ENCODE assay signal across 30 cellular contexts in the genomic region with DNA sequence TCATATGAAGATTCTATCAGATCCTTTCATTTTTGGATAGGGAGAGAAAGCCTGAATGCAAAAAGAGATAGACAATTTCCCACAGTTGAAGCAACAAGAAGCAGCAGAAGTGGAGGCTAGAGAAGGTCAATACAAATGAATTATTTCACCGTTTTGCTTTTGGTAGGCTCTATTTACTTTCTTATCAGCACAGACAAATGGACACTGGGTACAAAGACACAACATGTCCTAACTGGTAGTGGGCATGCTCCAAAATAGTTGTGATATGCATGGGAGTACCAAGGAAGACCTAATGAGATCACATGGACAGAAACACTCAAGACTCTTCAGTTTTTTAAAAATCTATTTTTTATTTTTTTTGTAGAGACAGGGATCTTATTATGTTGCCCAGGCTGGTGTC.
"Had no signal": no experiment of that assay in that cellular context is flagged by ENCODE, and none has a peak within 500 bp of the region (broad histone marks: within the 10 kb centered on the region; RNA-seq: fewer than 3 reads in every experiment).

No MANE protein-coding gene starts in this region.

- H3K79me2 ChIP-seq: hepatocyte, parathyroid adenoma had no signal

- H3K27ac Mint-ChIP-seq: mesothelial cell of epicardium; nephron progenitor cell; neural progenitor cell; stimulated activated memory B cell treated with anti-CD40 and anti-IgM and Interleukin-4, amounts not matched to agents 10 μg/mL and 1 μg/mL and 100 μg/mL, for 72 hours had no signal

- H3K9me3 Mint-ChIP-seq: natural killer cell; stimulated activated memory B cell treated with anti-CD40 and anti-IgM and Interleukin-4, amounts not matched to agents 10 μg/mL and 1 μg/mL and 100 μg/mL, for 72 hours had no signal

- H3K9me3 ChIP-seq: heart right ventricle, lower lobe of right lung, neutrophil, psoas muscle, sigmoid colon, stomach, testis, thyroid gland, transverse colon, upper lobe of left lung had no signal

- H3K27me3 Mint-ChIP-seq: naive B cell; stimulated activated memory B cell treated with anti-CD40 and anti-IgM and Interleukin-4, amounts not matched to agents 10 μg/mL and 1 μg/mL and 100 μg/mL, for 72 hours had no signal

- H3K4me3 ChIP-seq: heart right ventricle, hepatocyte, lower lobe of right lung, neural progenitor cell, psoas muscle, sigmoid colon, stomach, testis, thyroid gland, transverse colon, upper lobe of left lung had no signal

- H3K4me1 Mint-ChIP-seq: mesothelial cell of epicardium; naive B cell; nephron progenitor cell; neural progenitor cell; stimulated activated memory B cell treated with anti-CD40 and anti-IgM and Interleukin-4, amounts not matched to agents 10 μg/mL and 1 μg/mL and 100 μg/mL, for 72 hours had no signal

- H3K4me2 ChIP-seq: hepatocyte, neural progenitor cell had no signal

- DNase-seq: heart right ventricle; islet precursor cell; left ventricle myocardium superior; lower lobe of right lung; mammary epithelial cell; mesendoderm; naive B cell; natural killer cell; nephron progenitor cell; occipital lobe; psoas muscle; right cardiac atrium; sigmoid colon; small intestine; stimulated activated CD4-positive, alpha-beta T cell treated with anti-CD3 and anti-CD28 coated beads, Interleukin-1b, Interleukin-23, amount 100 ng/mL, for 48 hours; stimulated activated CD4-positive, alpha-beta T cell treated with anti-CD3 and anti-CD28 coated beads, Interleukin-2, amount 100 ng/mL, for 48 hours; stimulated activated CD4-positive, alpha-beta T cell treated with anti-CD3 and anti-CD28 coated beads, Interleukin-4, amount 100 ng/mL, for 4 hours; stimulated activated CD8-positive, alpha-beta memory T cell treated with anti-CD3 and anti-CD28 coated beads, Interleukin-4, amount 100 ng/mL, for 48 hours; stimulated activated naive CD8-positive, alpha-beta T cell treated with anti-CD3 and anti-CD28 coated beads, Interleukin-15, Interleukin-2, amounts not matched to agents 100 U/mL and 50 U/mL, for 24 hours; stomach; testis; thyroid gland; transverse colon; upper lobe of left lung had no signal

- H3K27ac ChIP-seq: heart right ventricle, hepatocyte, lower lobe of right lung, neural progenitor cell, neutrophil, parathyroid adenoma, psoas muscle, sigmoid colon, stomach, testis, thyroid gland, transverse colon, upper lobe of left lung had no signal

- H3K9ac ChIP-seq: neural progenitor cell, parathyroid adenoma had no signal

- H3K4me3 Mint-ChIP-seq: mesothelial cell of epicardium; naive B cell; natural killer cell; nephron progenitor cell; neural progenitor cell; stimulated activated memory B cell treated with anti-CD40 and anti-IgM and Interleukin-4, amounts not matched to agents 10 μg/mL and 1 μg/mL and 100 μg/mL, for 72 hours had no signal

- H2AFZ ChIP-seq: hepatocyte, neural progenitor cell, parathyroid adenoma had no signal

- H3K4me1 ChIP-seq: heart right ventricle, lower lobe of right lung, neural progenitor cell, parathyroid adenoma, psoas muscle, sigmoid colon, stomach, testis, thyroid gland, transverse colon, upper lobe of left lung had no signal

- ATAC-seq: heart right ventricle; left ventricle myocardium superior; lower lobe of right lung; natural killer cell; psoas muscle; right cardiac atrium; stimulated activated memory B cell treated with anti-CD40 and anti-IgM and Interleukin-4, amounts not matched to agents 10 μg/mL and 1 μg/mL and 100 μg/mL, for 72 hours; stimulated activated naive CD8-positive, alpha-beta T cell treated with anti-CD3 and anti-CD28 coated beads, Interleukin-15, Interleukin-2, amounts not matched to agents 100 U/mL and 50 U/mL, for 24 hours had no signal

- FAIRE-seq: small intestine had no signal

- H3K27me3 ChIP-seq: heart right ventricle, hepatocyte, neural progenitor cell, neutrophil, sigmoid colon, stomach, testis, thyroid gland, transverse colon, upper lobe of left lung had no signal
